10 cellular contexts compared by ENCODE assay signal in the genomic region with DNA sequence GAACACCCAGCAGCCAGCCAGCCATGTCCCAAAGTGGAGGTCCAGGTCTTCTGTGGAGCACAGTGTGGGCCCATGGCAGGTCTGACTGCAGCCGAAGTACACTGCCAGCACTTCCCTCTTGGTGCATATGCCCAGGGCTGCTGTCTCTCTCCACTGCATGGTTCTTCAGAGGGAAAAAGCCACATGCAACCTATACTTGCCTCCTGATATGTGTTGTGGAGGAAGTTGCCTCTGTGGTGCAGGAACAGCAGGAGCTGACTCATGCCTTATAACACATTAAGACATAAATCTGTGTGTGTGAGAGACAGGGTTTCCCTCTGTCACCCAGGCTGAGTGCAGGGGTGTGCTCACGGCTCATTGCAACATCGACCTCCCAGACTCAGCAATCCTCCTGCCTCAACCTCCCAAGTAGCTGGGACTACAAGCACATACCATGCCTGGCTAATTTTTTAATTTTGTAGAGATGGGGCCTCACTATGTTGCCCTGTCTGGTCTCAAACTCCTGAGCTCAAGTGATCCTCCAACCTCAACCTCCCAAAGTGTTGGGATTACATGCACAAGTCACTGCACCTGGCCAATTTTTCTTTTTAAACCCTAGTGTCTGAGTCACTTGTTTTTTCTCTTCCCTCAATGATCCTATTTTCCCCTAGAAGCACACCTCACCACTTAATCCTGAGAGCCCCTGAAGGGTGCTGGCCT.
DNase-seq lines count a peak whose midpoint lies in the region; ATAC-seq and TF ChIP-seq lines count a peak whose summit lies in the region.
"Had no signal": no experiment of that assay in that cellular context is flagged by ENCODE, and none has a peak within 500 bp of the region (broad histone marks: within the 10 kb centered on the region; RNA-seq: fewer than 3 reads in every experiment).

No MANE protein-coding gene starts in this region.

- TF ChIP-seq CTCF in RWPE2 (IDR thresholded peaks at IDR 0.05; ENCODE audit: poor library complexity, severe bottlenecking) (no peak), heart left ventricle (IDR thresholded peaks at IDR 0.05) (no peak), omental fat pad (IDR thresholded peaks at IDR 0.05) (no peak)

- H3K27me3 ChIP-seq in RWPE2 (ENCODE audit: insufficient read depth, poor library complexity, severe bottlenecking) (no peaks in the 10 kb centered on the region), heart left ventricle (no peaks in the 10 kb centered on the region)

- DNase-seq in GDM1 (lab: John Stamatoyannopoulos, UW) (peak; percentile 73), RWPE2 (ENCODE audit: low spot score) (no peak), heart left ventricle (peak in 2 of 5 donors; percentile 30 to 37), omental fat pad (ENCODE audit: low spot score) (no peak), SHP77 (lab: John Stamatoyannopoulos, UW) (no peak), KG1 (lab: John Stamatoyannopoulos, UW) (no peak)
- DNase-seq: NCI-H82, T-helper 2 cell had no signal

- H3K4me3 ChIP-seq in RWPE2 (ENCODE audit: severe bottlenecking) (no peak overlapping the region), heart left ventricle (no peak overlapping the region)

- WGBS in heart left ventricle, 4 donors = 85 to 90% (median 87%) methylated on average over 3 of the region's 3 CpGs

- intact Hi-C loops in heart left ventricle (cut with DNase I) = loop anchor here in 3 of 10 donors (5.0 to 10.0 kb wide), 3 partner anchors 35 to 97 kb away; a partner anchor contains a TSS

- no peak overlapping the region for H3K27ac ChIP-seq in RWPE2 (ENCODE audit: poor library complexity, severe bottlenecking)
- H3K27ac ChIP-seq in heart left ventricle = peak overlapping the region in 3 of 12 donors; percentile 6 to 43 (median 39)

- H3K36me3 ChIP-seq in RWPE2 (ENCODE audit: low read depth) = no peaks in the 10 kb centered on the region
- H3K36me3 ChIP-seq in heart left ventricle = no peaks in the 10 kb centered on the region

- H3K9me3 ChIP-seq in RWPE2 (ENCODE audit: severe bottlenecking) (no peaks in the 10 kb centered on the region), heart left ventricle (no peaks in the 10 kb centered on the region)

- no peak for TF ChIP-seq POLR2A in heart left ventricle (IDR thresholded peaks at IDR 0.05)

- 0 out of 3 replicates have a peak, but pooled peaks have one; percentile 27 for ATAC-seq in RWPE2 (ENCODE audit: low read depth)
- ATAC-seq in heart left ventricle = peak; percentile 46 to 82 (median 63)
- peak; percentile 53 for ATAC-seq in omental fat pad (ENCODE audit: low FRiP score)
- ATAC-seq in GM21576 (IDR thresholded peaks at IDR 0.05; ENCODE audit: unreplicated experiment) = no peak
- no peak for ATAC-seq in HG02623 (IDR thresholded peaks at IDR 0.05; ENCODE audit: unreplicated experiment)

- H3K4me1 ChIP-seq in RWPE2 (ENCODE audit: insufficient read depth, poor library complexity, severe bottlenecking) (no peaks in the 10 kb centered on the region), heart left ventricle (peaks cover 0 to 58% (median 27%) of the 10 kb centered on the region in 12 donors)

Comparison
In these comparisons a context has a peak if more than half of its experiments do, and no peak if none do; other contexts are left out.
1. ATAC-seq: peak in RWPE2 (single experiment), heart left ventricle (4 of 4) and omental fat pad (single experiment); none in GM21576 (single experiment) and HG02623 (single experiment).